In genomic region chr7:1052031-1052818, GRCh38 we compare ENCODE assay signal across 15 cellular contexts. TPM values are rescaled to one million over a fixed set of nuclear protein-coding genes. Genes with fewer than 3 reads are reported as not detected.
A peak's percentile ranks its signal among the peaks of the same experiment; 100 is the strongest.
DNase-seq lines count a peak whose midpoint lies in the region; ATAC-seq and TF ChIP-seq lines count a peak whose summit lies in the region.
"Had no signal": no experiment of that assay in that cellular context is flagged by ENCODE, and none has a peak within 500 bp of the region (broad histone marks: within the 10 kb centered on the region; RNA-seq: fewer than 3 reads in every experiment).

No MANE protein-coding gene starts in this region.

- no peak overlapping the region for H3K27ac Mint-ChIP-seq in Calu3 (ENCODE audit: unreplicated experiment)
- H3K27ac Mint-ChIP-seq: naive B cell had no signal

- H3K27ac ChIP-seq in breast epithelium (peak overlapping the region; percentile 72 to 90), mammary epithelial cell (ENCODE audit: insufficient read depth, low read depth, low read length) (no peak overlapping the region), psoas muscle (peak overlapping the region; percentile 68)
- H3K27ac ChIP-seq: KMS-11 had no signal

- no peaks in the 10 kb centered on the region for H3K27me3 Mint-ChIP-seq in Calu3 (ENCODE audit: unreplicated experiment)

- peak overlapping the region in 1 of 3 donors; percentile 15 for H3K4me3 ChIP-seq in breast epithelium
- no peak overlapping the region for H3K4me3 ChIP-seq in mammary epithelial cell (replicated peaks in 1 of 3; ENCODE audit: insufficient read depth in 1 of 3, low read depth in 2 of 3, low read length in 3 of 3)
- H3K4me3 ChIP-seq in psoas muscle: no peak overlapping the region

- TF ChIP-seq CTCF in breast epithelium (IDR thresholded peaks at IDR 0.05): no peak
- TF ChIP-seq CTCF in mammary epithelial cell (conservative IDR thresholded peaks at IDR 0.05 in 1 of 2, IDR thresholded peaks at IDR 0.05 in 1 of 2; ENCODE audit: extremely low read depth in 1 of 2, insufficient read depth in 1 of 2, low read depth in 1 of 2, low read length in 2 of 2): no peak
- no peak for TF ChIP-seq CTCF in psoas muscle (IDR thresholded peaks at IDR 0.05)
- no peak for TF ChIP-seq CTCF in Calu3 (IDR thresholded peaks at IDR 0.05; ENCODE audit: unreplicated experiment)

- H3K4me1 ChIP-seq in breast epithelium (peaks cover 14 to 19% of the 10 kb centered on the region in 2 donors), mammary epithelial cell (ENCODE audit: insufficient read depth, low read length) (peaks cover 6% of the 10 kb centered on the region), psoas muscle (peaks cover 66% of the 10 kb centered on the region)

- intact Hi-C loops in breast epithelium (cut with DNase I; ENCODE audit: low total_unique reads): no loop called here
- intact Hi-C loops in mammary epithelial cell (cut with micrococcal nuclease): no loop called here
- intact Hi-C loops in left cardiac atrium (cut with DNase I): no loop called here
- intact Hi-C loops in psoas muscle (cut with DNase I): no loop called here
- intact Hi-C loops in Calu3 (cut with micrococcal nuclease; ENCODE audit: unreplicated experiment): no loop called here

- no peak overlapping the region for H3K4me2 ChIP-seq in mammary epithelial cell (ENCODE audit: insufficient read depth, low read depth, low read length)
- H3K4me2 ChIP-seq: KMS-11 had no signal

- H3K4me3 Mint-ChIP-seq in Calu3 (ENCODE audit: low read depth, unreplicated experiment): no peak overlapping the region
- H3K4me3 Mint-ChIP-seq: T-helper 1 cell treated with Interleukin-12 subunit alpha and Interleukin-12 subunit beta and Interleukin-4 antibody, amounts not matched to agents 30 μg/mL and 1 μg/mL, for 36 hours had no signal

- H3K36me3 ChIP-seq in breast epithelium: no peaks in the 10 kb centered on the region
- no peaks in the 10 kb centered on the region for H3K36me3 ChIP-seq in mammary epithelial cell (ENCODE audit: insufficient read depth, low read length)
- no peaks in the 10 kb centered on the region for H3K36me3 ChIP-seq in psoas muscle (ENCODE audit: insufficient read depth in 1 of 2, low read depth in 1 of 2)

- no peak overlapping the region for H2AFZ ChIP-seq in mammary epithelial cell (ENCODE audit: low read depth, low read length)

- H4K20me1 ChIP-seq in mammary epithelial cell (ENCODE audit: insufficient read depth, low read length): no peaks in the 10 kb centered on the region

- no TSS peak for BruUV-seq in mammary epithelial cell (replicated peaks; lab: Mats Ljungman, UMichigan)
- no TSS peak for BruUV-seq in Calu3 (replicated peaks; lab: Mats Ljungman, UMichigan)

- H3K4me1 Mint-ChIP-seq in Calu3 (ENCODE audit: low read depth, unreplicated experiment): peaks cover 6% of the 10 kb centered on the region

- in situ Hi-C loops in mammary epithelial cell (cut with MboI; ENCODE audit: low sequenced_read_pairs in 2 of 2): no loop called here

- dilution Hi-C loops in mammary epithelial cell (cut with HindIII; ENCODE audit: low sequenced_read_pairs): no loop called here

- TF ChIP-seq POLR2A in breast epithelium (IDR thresholded peaks at IDR 0.05): no peak

- no peaks in the 10 kb centered on the region for H3K79me2 ChIP-seq in mammary epithelial cell (ENCODE audit: insufficient read depth, low read length)

- 40% methylated on average over 12 of the region's 20 CpGs for WGBS in mammary epithelial cell (ENCODE audit: low coverage, missing lambda C conversion rate)
- WGBS in psoas muscle, 3 donors: 39 to 47% (median 40%) methylated on average over 17 to 20 of the region's 20 CpGs

- DNase-seq in breast epithelium (ENCODE audit: low spot score in 2 of 2): no peak
- no peak for DNase-seq in mammary epithelial cell
- peak; percentile 33 for DNase-seq in left cardiac atrium
- DNase-seq in psoas muscle: peak in 1 of 2 donors; percentile 70
- DNase-seq in Calu3: no peak
- no peak for DNase-seq in activated T-cell treated with anti-CD3 and anti-CD28 coated beads for 4 hours
- DNase-seq: activated CD4-positive, alpha-beta T cell treated with anti-CD3 and anti-CD28 coated beads, Interleukin-2, amount 50 U/mL, for 4 hours; naive B cell; NCI-H2029; stimulated activated CD8-positive, alpha-beta memory T cell treated with anti-CD3 and anti-CD28 coated beads, Interleukin-4, amount 100 ng/mL, for 48 hours had no signal

- CTCF ChIA-PET in mammary epithelial cell (lab: Charles Lee; ENCODE audit: low non-redundant PET): no interaction called here
- CTCF ChIA-PET in Calu3 (lab: Charles Lee): interaction anchor here (0.8 to 3.6 kb wide), 2 partner anchors 8 to 13 kb away, joined by 4 to 15 read pairs; partner anchors contain the start of gene GPR146

- H3K27me3 ChIP-seq in breast epithelium: no peaks in the 10 kb centered on the region
- H3K27me3 ChIP-seq in mammary epithelial cell (ENCODE audit: insufficient read depth, low read length): no peaks in the 10 kb centered on the region
- H3K27me3 ChIP-seq in psoas muscle (ENCODE audit: insufficient read depth in 3 of 3, low read length in 2 of 3): no peaks in the 10 kb centered on the region

- H3K9me3 ChIP-seq in breast epithelium: no peaks in the 10 kb centered on the region
- H3K9me3 ChIP-seq in mammary epithelial cell (replicated peaks; ENCODE audit: insufficient read depth, low read length): no peaks in the 10 kb centered on the region
- H3K9me3 ChIP-seq in psoas muscle: no peaks in the 10 kb centered on the region

- no peaks in the 10 kb centered on the region for H3K36me3 Mint-ChIP-seq in Calu3 (ENCODE audit: insufficient read depth, unreplicated experiment)
- H3K36me3 Mint-ChIP-seq: activated naive CD4-positive, alpha-beta T cell treated with anti-CD3 and anti-CD28 coated beads, Interleukin-2, amount 50 U/mL, for 72 hours; naive B cell had no signal

- H3K9me3 Mint-ChIP-seq in Calu3 (ENCODE audit: low read depth, unreplicated experiment): no peaks in the 10 kb centered on the region
- H3K9me3 Mint-ChIP-seq: activated naive CD4-positive, alpha-beta T cell treated with anti-CD3 and anti-CD28 coated beads, Interleukin-2, amount 50 U/mL, for 72 hours; naive B cell; T-helper 1 cell treated with Interleukin-12 subunit alpha and Interleukin-12 subunit beta and Interleukin-4 antibody, amounts not matched to agents 30 μg/mL and 1 μg/mL, for 36 hours had no signal

- H3K9ac ChIP-seq in mammary epithelial cell (ENCODE audit: insufficient read depth, low read length): no peak overlapping the region
- H3K9ac ChIP-seq: KMS-11 had no signal

- peak; percentile 20 to 45 for ATAC-seq in left cardiac atrium
- no peak for ATAC-seq in psoas muscle
- no peak for ATAC-seq in HG02884 (IDR thresholded peaks at IDR 0.05; ENCODE audit: unreplicated experiment)
- ATAC-seq in HG03095 (IDR thresholded peaks at IDR 0.05; ENCODE audit: unreplicated experiment): no peak
- ATAC-seq: activated naive CD4-positive, alpha-beta T cell treated with anti-CD3 and anti-CD28 coated beads, Interleukin-2, amount 50 U/mL, for 72 hours had no signal

RNA-seq across cellular contexts. Expression of gene GPR146, which starts 7.9 kb away (rescaled TPM):
- total RNA-seq in breast epithelium: 10 to 100 TPM; 24.1 to 56.8 (median 43.6) TPM
- total RNA-seq in mammary epithelial cell: under 1 TPM; 0.17 to 0.61 TPM
- polyA plus RNA-seq in mammary epithelial cell: 1.4 TPM
- not detected for polyA minus RNA-seq in mammary epithelial cell
- 10 to 100 TPM in 1 of 2 donors, 1 to 10 TPM in 1; 9.0 to 17.7 TPM for total RNA-seq in left cardiac atrium
- total RNA-seq in psoas muscle: 10 to 100 TPM in 1 of 4 donors, 1 to 10 TPM in 3; 5.0 to 12.1 (median 7.5) TPM
- 10 to 100 TPM in 1 of 3 donors, 1 to 10 TPM in 2; 9.4 to 14.0 (median 9.9) TPM for polyA plus RNA-seq in psoas muscle
- 0.66 and 1.8 TPM in 2 replicates for total RNA-seq in Calu3 (2022)

RNA-seq across cellular contexts. Expression of gene GPER1, which starts 35.7 kb away (rescaled TPM):
- total RNA-seq in breast epithelium (1 to 10 TPM; 2.6 to 3.3 (median 3.2) TPM), mammary epithelial cell (under 1 TPM; 0.33 to 0.45 TPM), left cardiac atrium (1 to 10 TPM; 4.6 to 7.6 TPM), psoas muscle (1 to 10 TPM; 1.1 to 3.1 (median 1.5) TPM), Calu3 (2022) (0.26 and 1.1 TPM in 2 replicates)
- polyA plus RNA-seq in mammary epithelial cell (1.1 TPM), psoas muscle (1 to 10 TPM in 2 of 3 donors, under 1 TPM in 1; 0.90 to 1.5 (median 1.4) TPM)
- 1.3 TPM for polyA minus RNA-seq in mammary epithelial cell
- total RNA-seq: activated naive CD4-positive, alpha-beta T cell treated with anti-CD3 and anti-CD28 coated beads, Interleukin-2, amount 50 U/mL, for 72 hours had no signal

Comparison
In these comparisons a context has a peak if more than half of its experiments do, and no peak if none do; other contexts are left out.
1. ATAC-seq: peak in left cardiac atrium (2 of 2); none in psoas muscle (0 of 4), HG02884 (single experiment) and HG03095 (single experiment).